ENCODE assay signal across 9 cellular contexts in genomic region chr16:66342294-66342900, GRCh38. TPM values are rescaled to one million over a fixed set of nuclear protein-coding genes. Genes with fewer than 3 reads are reported as not detected.
DNase-seq lines count a peak whose midpoint lies in the region; ATAC-seq and TF ChIP-seq lines count a peak whose summit lies in the region.
"Had no signal": no experiment of that assay in that cellular context is flagged by ENCODE, and none has a peak within 500 bp of the region (broad histone marks: within the 10 kb centered on the region; RNA-seq: fewer than 3 reads in every experiment).

No MANE protein-coding gene starts in this region.

- peak; percentile 66 for TF ChIP-seq CTCF in AG10803 (conservative IDR thresholded peaks at IDR 0.05; ENCODE audit: low read length)
- TF ChIP-seq CTCF in WTC11 (IDR thresholded peaks at IDR 0.05) = peak; percentile 77
- TF ChIP-seq CTCF in kidney epithelial cell (IDR thresholded peaks at IDR 0.05; ENCODE audit: insufficient read depth, low read length, poor library complexity, severe bottlenecking) = peak; percentile 77

- peaks cover 7% of the 10 kb centered on the region for H3K4me1 Mint-ChIP-seq in WTC11

- no peaks in the 10 kb centered on the region for H3F3A ChIP-seq in GM23248 (ENCODE audit: insufficient read depth)

- ATAC-seq in WTC11 (peak; percentile 89), sciatic nerve (no peak), GM18909 (IDR thresholded peaks at IDR 0.05; ENCODE audit: poor library complexity, unreplicated experiment) (no peak), GM18861 (IDR thresholded peaks at IDR 0.05; ENCODE audit: unreplicated experiment) (no peak)

- H3K27me3 ChIP-seq in GM23248 (replicated peaks; ENCODE audit: insufficient read depth) (peaks cover 21% of the 10 kb centered on the region), kidney epithelial cell (ENCODE audit: control insufficient read depth, insufficient read depth, low read length) (peaks cover 6% of the 10 kb centered on the region)

- H3K79me2 ChIP-seq in GM23248 (ENCODE audit: insufficient read depth) = no peaks in the 10 kb centered on the region

- no peak overlapping the region for H3K27ac Mint-ChIP-seq in WTC11
- H3K27ac Mint-ChIP-seq: dendritic cell treated with granulocyte-macrophage colony-stimulating factor and Interleukin-4, amounts not matched to agents 40 ng/mL and 50 ng/mL, for 4 days had no signal

- no peak for DNase-seq in AG10803 (ENCODE audit: low read depth)
- DNase-seq in GM23248 = peak; percentile 44
- DNase-seq in WTC11 (ENCODE audit: low spot score) = peak; percentile 73
- no peak for DNase-seq in kidney epithelial cell (ENCODE audit: low read depth)
- DNase-seq in sciatic nerve (ENCODE audit: low spot score) = no peak
- no peak for DNase-seq in SIG-M5 (lab: John Stamatoyannopoulos, UW)

- H3K4me3 ChIP-seq in AG10803 (ENCODE audit: low read length) (no peak overlapping the region), GM23248 (no peak overlapping the region), kidney epithelial cell (ENCODE audit: low read depth, low read length) (no peak overlapping the region)

- no peak overlapping the region for H3K4me2 ChIP-seq in GM23248 (ENCODE audit: unreplicated experiment)

- no peak overlapping the region for H2AFZ ChIP-seq in GM23248

- H3K9ac ChIP-seq in GM23248 = no peak overlapping the region

- H3K9me3 Mint-ChIP-seq in WTC11 = peaks cover 22% of the 10 kb centered on the region
- H3K9me3 Mint-ChIP-seq: dendritic cell treated with granulocyte-macrophage colony-stimulating factor and Interleukin-4, amounts not matched to agents 40 ng/mL and 50 ng/mL, for 4 days had no signal

- intact Hi-C loops in sciatic nerve (cut with DNase I) = no loop called here

- H3K27me3 Mint-ChIP-seq in WTC11 (ENCODE audit: low read depth) = peaks cover 7% of the 10 kb centered on the region

- CTCF ChIA-PET in WTC11 (lab: Charles Lee) = interaction anchor here (0.6 to 5.9 kb wide), 42 partner anchors 10 to 1787 kb away, joined by 3 to 103 read pairs (median 4); partner anchors contain the start of genes CDH5 and PDP2

- peaks cover 2% of the 10 kb centered on the region for H3K36me3 Mint-ChIP-seq in WTC11

- H3K4me1 ChIP-seq in GM23248 (ENCODE audit: insufficient read depth) = no peaks in the 10 kb centered on the region

- no peaks in the 10 kb centered on the region for H3K9me2 ChIP-seq in GM23248 (ENCODE audit: insufficient read depth)

- H4K20me1 ChIP-seq in GM23248 (ENCODE audit: insufficient read depth) = no peaks in the 10 kb centered on the region

- no peaks in the 10 kb centered on the region for H3K9me3 ChIP-seq in GM23248 (ENCODE audit: low read depth)

- 51 to 63% methylated on average over 9 of the region's 9 CpGs for WGBS in GM23248 (ENCODE audit: low coverage in 1 of 2, low lambda C conversion rate in 2 of 2, missing lambda C conversion rate in 2 of 2), 2 experiments

- H3K36me3 ChIP-seq in GM23248 (ENCODE audit: low read depth) = no peaks in the 10 kb centered on the region
- H3K36me3 ChIP-seq in kidney epithelial cell (ENCODE audit: control insufficient read depth, insufficient read depth, low read length) = no peaks in the 10 kb centered on the region

- no peak overlapping the region for H3K4me3 Mint-ChIP-seq in WTC11
- H3K4me3 Mint-ChIP-seq: dendritic cell treated with granulocyte-macrophage colony-stimulating factor and Interleukin-4, amounts not matched to agents 40 ng/mL and 50 ng/mL, for 4 days had no signal

- in situ Hi-C loops in GM23248 (cut with MboI) = no loop called here

- POLR2A ChIA-PET in WTC11 (lab: Charles Lee) = no interaction called here

- no peak overlapping the region for H3K27ac ChIP-seq in GM23248

TF ChIP-seq in WTC11, 78 proteins besides CTCF, POLR2A, EP300 and RAD21:
- TF ChIP-seq KAT7 (CRISPR knock-in tag; IDR thresholded peaks at IDR 0.05; ENCODE audit: borderline replicate concordance) (no peak), NR2C2 (CRISPR knock-in tag; IDR thresholded peaks at IDR 0.05) (no peak), AFF4 (CRISPR knock-in tag; IDR thresholded peaks at IDR 0.05; ENCODE audit: borderline replicate concordance) (no peak), USF1 (CRISPR knock-in tag; IDR thresholded peaks at IDR 0.05) (no peak), ATF1 (CRISPR knock-in tag; IDR thresholded peaks at IDR 0.05) (no peak), GABPB1 (CRISPR knock-in tag; IDR thresholded peaks at IDR 0.05) (no peak), NR3C1 (CRISPR knock-in tag; conservative IDR thresholded peaks at IDR 0.05; ENCODE audit: low read depth) (no peak), PRRX2 (CRISPR knock-in tag; IDR thresholded peaks at IDR 0.05) (no peak), ZNF138 (CRISPR knock-in tag; conservative IDR thresholded peaks at IDR 0.05) (no peak), ELF4 (CRISPR knock-in tag; IDR thresholded peaks at IDR 0.05; ENCODE audit: low read depth) (no peak), NR1H2 (CRISPR knock-in tag; IDR thresholded peaks at IDR 0.05) (no peak), CDX4 (CRISPR knock-in tag; IDR thresholded peaks at IDR 0.05; ENCODE audit: borderline replicate concordance) (no peak), ZNF423 (CRISPR knock-in tag; IDR thresholded peaks at IDR 0.05) (no peak), SMAD3 (CRISPR knock-in tag; IDR thresholded peaks at IDR 0.05; ENCODE audit: borderline replicate concordance) (no peak)
- TF ChIP-seq, protein P1, sequence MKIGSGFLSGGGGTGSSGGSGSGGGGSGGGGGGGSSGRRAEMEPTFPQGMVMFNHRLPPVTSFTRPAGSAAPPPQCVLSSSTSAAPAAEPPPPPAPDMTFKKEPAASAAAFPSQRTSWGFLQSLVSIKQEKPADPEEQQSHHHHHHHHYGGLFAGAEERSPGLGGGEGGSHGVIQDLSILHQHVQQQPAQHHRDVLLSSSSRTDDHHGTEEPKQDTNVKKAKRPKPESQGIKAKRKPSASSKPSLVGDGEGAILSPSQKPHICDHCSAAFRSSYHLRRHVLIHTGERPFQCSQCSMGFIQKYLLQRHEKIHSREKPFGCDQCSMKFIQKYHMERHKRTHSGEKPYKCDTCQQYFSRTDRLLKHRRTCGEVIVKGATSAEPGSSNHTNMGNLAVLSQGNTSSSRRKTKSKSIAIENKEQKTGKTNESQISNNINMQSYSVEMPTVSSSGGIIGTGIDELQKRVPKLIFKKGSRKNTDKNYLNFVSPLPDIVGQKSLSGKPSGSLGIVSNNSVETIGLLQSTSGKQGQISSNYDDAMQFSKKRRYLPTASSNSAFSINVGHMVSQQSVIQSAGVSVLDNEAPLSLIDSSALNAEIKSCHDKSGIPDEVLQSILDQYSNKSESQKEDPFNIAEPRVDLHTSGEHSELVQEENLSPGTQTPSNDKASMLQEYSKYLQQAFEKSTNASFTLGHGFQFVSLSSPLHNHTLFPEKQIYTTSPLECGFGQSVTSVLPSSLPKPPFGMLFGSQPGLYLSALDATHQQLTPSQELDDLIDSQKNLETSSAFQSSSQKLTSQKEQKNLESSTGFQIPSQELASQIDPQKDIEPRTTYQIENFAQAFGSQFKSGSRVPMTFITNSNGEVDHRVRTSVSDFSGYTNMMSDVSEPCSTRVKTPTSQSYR (CRISPR knock-in tag; IDR thresholded peaks at IDR 0.05) = no peak

RNA-seq across cellular contexts. Expression of gene CDH5, which starts 24.1 kb away (rescaled TPM):
- total RNA-seq in GM23248 (2014; rRNA removed; shearing (Covaris generic)) = not detected in 2 replicates
- polyA plus RNA-seq in GM23248 (2016; fragmentation: Nextera tagmentation; extraction: Ambion mirVana) = not detected in 2 replicates
- total RNA-seq in WTC11 (2021) (0.14 to 0.28 TPM (median 0.14 TPM) in 3 replicates), kidney epithelial cell (0.67 and 2.1 TPM in 2 replicates), sciatic nerve (108 TPM)

Comparison
In these comparisons a context has a peak if more than half of its experiments do, and no peak if none do; other contexts are left out.
1. DNase-seq: peak in GM23248 (single experiment) and WTC11 (single experiment); none in AG10803 (single experiment), kidney epithelial cell (single experiment), sciatic nerve (single experiment) and SIG-M5 (single experiment).
2. RNA of gene CDH5, which starts 24.1 kb away (total RNA-seq): 108 TPM in sciatic nerve (single experiment); 0.67 to 2.1 TPM in kidney epithelial cell, 0.14 to 0.28 TPM in WTC11 and not detected in GM23248; every median in the first group is over 10 times any median in the second.
3. Peak in every context shown above with its lines, with median percentiles within 50 percentile points of each other: CTCF ChIP-seq.